In genomic region chr5:106174903-106175302, GRCh38 we compare ENCODE assay signal across 30 cellular contexts.
"Had no signal": no experiment of that assay in that cellular context is flagged by ENCODE, and none has a peak within 500 bp of the region (broad histone marks: within the 10 kb centered on the region; RNA-seq: fewer than 3 reads in every experiment).

No MANE protein-coding gene starts in this region.

- ATAC-seq: activated CD4-positive, CD25-positive, alpha-beta regulatory T cell treated with anti-CD3 and anti-CD28 coated beads, Interleukin-2, amount 50 U/mL, for 24 hours; esophagus mucosa; left colon; naive thymus-derived CD4-positive, alpha-beta T cell; psoas muscle; right cardiac atrium had no signal

- H3K36me3 Mint-ChIP-seq: activated CD4-positive, alpha-beta memory T cell treated with anti-CD3 and anti-CD28 coated beads for 36 hours; memory B cell; naive thymus-derived CD4-positive, alpha-beta T cell had no signal

- H3K27ac ChIP-seq: colonic mucosa, parathyroid adenoma, psoas muscle, spleen, testis, transverse colon, WERI-Rb-1 had no signal

- H3K27ac Mint-ChIP-seq: activated CD4-positive, alpha-beta memory T cell treated with anti-CD3 and anti-CD28 coated beads for 36 hours; activated CD4-positive, alpha-beta T cell treated with anti-CD3 and anti-CD28 coated beads, Interleukin-2, amount 10 ng/mL, durations not matched to agents 24 days and 14 days; activated T-cell treated with anti-CD3 and anti-CD28 coated beads, Interleukin-2, amount 50 U/mL, for 24 hours; memory B cell; naive thymus-derived CD4-positive, alpha-beta T cell; T-helper 1 cell treated with Interleukin-12 subunit alpha and Interleukin-12 subunit beta and Interleukin-4 antibody, amounts not matched to agents 30 μg/mL and 1 μg/mL, for 36 hours had no signal

- H3K4me3 Mint-ChIP-seq: activated CD4-positive, alpha-beta memory T cell treated with anti-CD3 and anti-CD28 coated beads for 36 hours; activated CD4-positive, alpha-beta T cell treated with anti-CD3 and anti-CD28 coated beads, Interleukin-2, amount 10 ng/mL, durations not matched to agents 24 days and 14 days; activated T-cell treated with anti-CD3 and anti-CD28 coated beads, Interleukin-2, amount 50 U/mL, for 24 hours; memory B cell; naive thymus-derived CD4-positive, alpha-beta T cell; T-helper 1 cell treated with Interleukin-12 subunit alpha and Interleukin-12 subunit beta and Interleukin-4 antibody, amounts not matched to agents 30 μg/mL and 1 μg/mL, for 36 hours had no signal

- H3K4me1 Mint-ChIP-seq: activated CD4-positive, alpha-beta T cell treated with anti-CD3 and anti-CD28 coated beads, Interleukin-2, amount 10 ng/mL, durations not matched to agents 24 days and 14 days; memory B cell; naive thymus-derived CD4-positive, alpha-beta T cell had no signal

- H3K27me3 Mint-ChIP-seq: activated CD4-positive, alpha-beta memory T cell treated with anti-CD3 and anti-CD28 coated beads for 36 hours; activated CD4-positive, alpha-beta T cell treated with anti-CD3 and anti-CD28 coated beads, Interleukin-2, amount 10 ng/mL, durations not matched to agents 24 days and 14 days; activated T-cell treated with anti-CD3 and anti-CD28 coated beads, Interleukin-2, amount 50 U/mL, for 24 hours; memory B cell; naive thymus-derived CD4-positive, alpha-beta T cell had no signal

- DNase-seq: activated CD4-positive, alpha-beta memory T cell treated with anti-CD3 and anti-CD28 coated beads for 36 hours; activated CD4-positive, alpha-beta T cell treated with anti-CD3 and anti-CD28 coated beads, Interleukin-2, amount 10 ng/mL, durations not matched to agents 24 days and 14 days; activated CD8-positive, alpha-beta memory T cell treated with anti-CD3 and anti-CD28 coated beads, Interleukin-2, amount 50 U/mL, for 48 hours; activated gamma-delta T cell; activated naive CD4-positive, alpha-beta T cell treated with anti-CD3 and anti-CD28 coated beads, Interleukin-2, amount 50 U/mL, for 16 hours; activated T-cell treated with anti-CD3 and anti-CD28 coated beads, Interleukin-2, amount 50 U/mL, for 24 hours; amniotic stem cell; colonic mucosa; effector CD8-positive, alpha-beta T cell; foreskin fibroblast; head of caudate nucleus; hippocampal formation; kidney; left colon; midbrain; naive thymus-derived CD4-positive, alpha-beta T cell; psoas muscle; right cardiac atrium; spleen; stimulated activated CD4-positive, alpha-beta T cell treated with anti-CD3 and anti-CD28 coated beads, Interleukin-2, amount 100 ng/mL, for 48 hours; stimulated activated naive CD4-positive, alpha-beta T cell treated with Interleukin-2 at 50 U/mL for 16 hours; T-helper 9 cell; testis; transverse colon; WERI-Rb-1 had no signal

- H3K27me3 ChIP-seq: colonic mucosa, spleen, testis, transverse colon had no signal

- H3K9me3 ChIP-seq: colonic mucosa, psoas muscle, testis, transverse colon had no signal

- H3K4me1 ChIP-seq: colonic mucosa, parathyroid adenoma, psoas muscle, spleen, testis, transverse colon had no signal

- H3K4me3 ChIP-seq: colonic mucosa, psoas muscle, spleen, testis, transverse colon had no signal

- H3K36me3 ChIP-seq: colonic mucosa, spleen, transverse colon, WERI-Rb-1 had no signal
